Comparison of ENCODE assay signal across 1 cellular context in genomic region chr17:75922963-75923874, GRCh38.
TF ChIP-seq lines count a peak whose summit lies in the region.

No MANE protein-coding gene starts in this region.

TF ChIP-seq in HepG2, 621 proteins besides CTCF, POLR2A, EP300 and RAD21 (continued from another document and continues in another):
- TF ChIP-seq IKZF5 (CRISPR knock-in tag; IDR thresholded peaks at IDR 0.05) = no peak
- TF ChIP-seq SAFB2 (CRISPR knock-in tag; IDR thresholded peaks at IDR 0.05; ENCODE audit: borderline replicate concordance, low read depth) = no peak; the same call in 1 of the 2 replicates
- no peak for TF ChIP-seq ZNF703 (CRISPR knock-in tag; IDR thresholded peaks at IDR 0.05; ENCODE audit: borderline replicate concordance)
- no peak for TF ChIP-seq KAT2B (IDR thresholded peaks at IDR 0.05; ENCODE audit: borderline replicate concordance, low read depth, low read length)
- no peak for TF ChIP-seq ZNF878 (CRISPR knock-in tag; IDR thresholded peaks at IDR 0.05)
- TF ChIP-seq ZHX1 (CRISPR knock-in tag; IDR thresholded peaks at IDR 0.05; ENCODE audit: low read depth) = peak; percentile 30; the same call in 1 of the 2 replicates
- TF ChIP-seq AFF4 (CRISPR knock-in tag; IDR thresholded peaks at IDR 0.05) = no peak
- peak; percentile 41; the same call in 1 of the 2 replicates for TF ChIP-seq ZNF263 (CRISPR knock-in tag; IDR thresholded peaks at IDR 0.05)
- TF ChIP-seq ZNF574 (CRISPR knock-in tag; IDR thresholded peaks at IDR 0.05) = no peak
- no peak for TF ChIP-seq SP5 (CRISPR knock-in tag; IDR thresholded peaks at IDR 0.05; ENCODE audit: borderline replicate concordance, low read depth)
- no peak for TF ChIP-seq ZNF782 (CRISPR knock-in tag; IDR thresholded peaks at IDR 0.05; ENCODE audit: borderline replicate concordance)
- peak; percentile 64; the same call in 1 of the 2 replicates for TF ChIP-seq NR1H2 (CRISPR knock-in tag; IDR thresholded peaks at IDR 0.05; ENCODE audit: borderline replicate concordance, low read depth)
- TF ChIP-seq RFX5 (IDR thresholded peaks at IDR 0.05; ENCODE audit: low read depth, low read length) = no peak
- TF ChIP-seq ZNF564 (CRISPR knock-in tag; IDR thresholded peaks at IDR 0.05) = no peak
- TF ChIP-seq ZNF597 (CRISPR knock-in tag; IDR thresholded peaks at IDR 0.05) = no peak
- peak; percentile 19; the same call in 1 of the 2 replicates for TF ChIP-seq HNF1B (CRISPR knock-in tag; IDR thresholded peaks at IDR 0.05)
- TF ChIP-seq ETV5 (CRISPR knock-in tag; IDR thresholded peaks at IDR 0.05; ENCODE audit: borderline replicate concordance) = no peak
- TF ChIP-seq ESRRA (CRISPR knock-in tag; IDR thresholded peaks at IDR 0.05; ENCODE audit: low read depth) = no peak
- TF ChIP-seq LBX2 (CRISPR knock-in tag; IDR thresholded peaks at IDR 0.05; ENCODE audit: borderline replicate concordance) = no peak
- TF ChIP-seq ATF7-NPFF (CRISPR knock-in tag; IDR thresholded peaks at IDR 0.05; ENCODE audit: low read depth) = no peak; the same call in 1 of the 2 replicates
- TF ChIP-seq NFE2L1 (CRISPR knock-in tag; IDR thresholded peaks at IDR 0.05; ENCODE audit: borderline replicate concordance) = no peak
- no peak for TF ChIP-seq ZNF557 (CRISPR knock-in tag; IDR thresholded peaks at IDR 0.05)
- TF ChIP-seq TARDBP (CRISPR knock-in tag; IDR thresholded peaks at IDR 0.05) = 0 out of 2 replicates have a peak, but pooled peaks have one; percentile 24
- TF ChIP-seq ZNF670 (CRISPR knock-in tag; IDR thresholded peaks at IDR 0.05; ENCODE audit: borderline replicate concordance) = no peak
- no peak for TF ChIP-seq ETS1 (CRISPR knock-in tag; IDR thresholded peaks at IDR 0.05)
- 0 out of 2 replicates have a peak, but pooled peaks have one; percentile 38 for TF ChIP-seq ZNF430 (CRISPR knock-in tag; IDR thresholded peaks at IDR 0.05)
- no peak for TF ChIP-seq NFYB (CRISPR knock-in tag; IDR thresholded peaks at IDR 0.05)
- TF ChIP-seq HOXA9 (CRISPR knock-in tag; IDR thresholded peaks at IDR 0.05; ENCODE audit: borderline replicate concordance) = no peak
- TF ChIP-seq POLR2G (IDR thresholded peaks at IDR 0.05; ENCODE audit: low read depth, low read length) = no peak
- TF ChIP-seq ZNF350 (CRISPR knock-in tag; IDR thresholded peaks at IDR 0.05; ENCODE audit: borderline replicate concordance, low read depth) = 0 out of 2 replicates have a peak, but pooled peaks have one; percentile 20
- TF ChIP-seq KLF9 (CRISPR knock-in tag; IDR thresholded peaks at IDR 0.05; ENCODE audit: low read depth) = no peak
- TF ChIP-seq ZNF619 (CRISPR knock-in tag; IDR thresholded peaks at IDR 0.05) = no peak
- TF ChIP-seq NR2C2 (CRISPR knock-in tag; IDR thresholded peaks at IDR 0.05; ENCODE audit: borderline replicate concordance) = no peak
- TF ChIP-seq SAP130 (CRISPR knock-in tag; IDR thresholded peaks at IDR 0.05; ENCODE audit: low read depth) = no peak
- TF ChIP-seq ZNF563 (CRISPR knock-in tag; IDR thresholded peaks at IDR 0.05) = no peak
- no peak for TF ChIP-seq ZMYM4 (CRISPR knock-in tag; IDR thresholded peaks at IDR 0.05)
- TF ChIP-seq ZNF772 (CRISPR knock-in tag; IDR thresholded peaks at IDR 0.05) = 0 out of 2 replicates have a peak, but pooled peaks have one; percentile 4
- TF ChIP-seq PAWR (CRISPR knock-in tag; IDR thresholded peaks at IDR 0.05; ENCODE audit: borderline replicate concordance) = no peak
- TF ChIP-seq ZNF660 (CRISPR knock-in tag; IDR thresholded peaks at IDR 0.05; ENCODE audit: borderline replicate concordance, low read depth) = no peak
- TF ChIP-seq U2AF1 (optimal IDR thresholded peaks at IDR 0.05; ENCODE audit: low read depth, low read length) = no peak
- no peak for TF ChIP-seq HNRNPH1 (optimal IDR thresholded peaks at IDR 0.05; ENCODE audit: low read depth, low read length)
- no peak for TF ChIP-seq EZH2 (conservative IDR thresholded peaks at IDR 0.05; ENCODE audit: low read depth, low read length)
- no peak for TF ChIP-seq CEBPB (IDR thresholded peaks at IDR 0.05; ENCODE audit: borderline replicate concordance, low read depth, low read length)
- TF ChIP-seq ZFP91 (CRISPR knock-in tag; IDR thresholded peaks at IDR 0.05; ENCODE audit: borderline replicate concordance) = peak; percentile 56; the same call in 1 of the 2 replicates
- TF ChIP-seq ZNF10 (CRISPR knock-in tag; IDR thresholded peaks at IDR 0.05; ENCODE audit: borderline replicate concordance, low read depth) = no peak
